ENCODE assay signal across 16 cellular contexts in genomic region chr14:30158299-30158698, GRCh38.
A peak's percentile ranks its signal among the peaks of the same experiment; 100 is the strongest.
DNase-seq lines count a peak whose midpoint lies in the region; ATAC-seq and TF ChIP-seq lines count a peak whose summit lies in the region.
"Had no signal": no experiment of that assay in that cellular context is flagged by ENCODE, and none has a peak within 500 bp of the region (broad histone marks: within the 10 kb centered on the region; RNA-seq: fewer than 3 reads in every experiment).

No MANE protein-coding gene starts in this region.

- H4K91ac ChIP-seq in IMR-90 (ENCODE audit: insufficient read depth, low read depth, low read length): no peak overlapping the region

- H3K36me3 ChIP-seq in IMR-90 (ENCODE audit: control insufficient read depth, insufficient read depth, low read length) (no peaks in the 10 kb centered on the region), osteoblast (ENCODE audit: insufficient read depth, low read length) (no peaks in the 10 kb centered on the region), right lobe of liver (no peaks in the 10 kb centered on the region), mammary epithelial cell (ENCODE audit: insufficient read depth, low read length) (no peaks in the 10 kb centered on the region), vagina (no peaks in the 10 kb centered on the region)
- H3K36me3 ChIP-seq: BE2C had no signal

- POLR2A ChIA-PET in IMR-90 (lab: Charles Lee; ENCODE audit: unreplicated experiment): no interaction called here
- POLR2A ChIA-PET in WTC11 (lab: Charles Lee): interaction anchor here (0.8 kb wide), 1 partner anchor 16 kb away, joined by 4 read pairs; no protein-coding TSS in a partner anchor

- H3K4me1 Mint-ChIP-seq in WTC11: peaks cover 13% of the 10 kb centered on the region
- H3K4me1 Mint-ChIP-seq: CD4-positive, CD25-positive, alpha-beta regulatory T cell; IgD-negative memory B cell had no signal

- BruUV-seq in IMR-90 (replicated peaks; lab: Mats Ljungman, UMichigan) (no TSS peak), mammary epithelial cell (replicated peaks; lab: Mats Ljungman, UMichigan) (no TSS peak)

- dilution Hi-C loops in IMR-90 (cut with HindIII; ENCODE audit: low sequenced_read_pairs, unreplicated experiment): no loop called here
- dilution Hi-C loops in mammary epithelial cell (cut with HindIII; ENCODE audit: low sequenced_read_pairs): loop anchor here (5.0 to 25.0 kb wide), 2 partner anchors 66 to 596 kb away; no protein-coding TSS in a partner anchor

- H4K8ac ChIP-seq in IMR-90 (ENCODE audit: low read depth in 2 of 2, low read length in 2 of 2): no peak overlapping the region

- in situ Hi-C loops in IMR-90 (cut with MboI; ENCODE audit: low sequenced_read_pairs) (no loop called here), mammary epithelial cell (cut with MboI; ENCODE audit: low sequenced_read_pairs in 2 of 2) (no loop called here)

- H3K27me3 ChIP-seq in IMR-90 (ENCODE audit: control insufficient read depth, insufficient read depth, low read length) (no peaks in the 10 kb centered on the region), osteoblast (ENCODE audit: insufficient read depth, low read length) (no peaks in the 10 kb centered on the region), right lobe of liver (no peaks in the 10 kb centered on the region), mammary epithelial cell (ENCODE audit: insufficient read depth, low read length) (peaks cover 3% of the 10 kb centered on the region), vagina (no peaks in the 10 kb centered on the region)

- TF ChIP-seq RAD21 in IMR-90 (IDR thresholded peaks at IDR 0.05; ENCODE audit: low read length): no peak

- H3K4me2 ChIP-seq in IMR-90 (ENCODE audit: low read depth, low read length) (no peak overlapping the region; the same call in 1 of the 2 replicates), osteoblast (ENCODE audit: insufficient read depth, low read length) (no peak overlapping the region), mammary epithelial cell (ENCODE audit: insufficient read depth, low read depth, low read length) (no peak overlapping the region)

- no peaks in the 10 kb centered on the region for H3K9me3 ChIP-seq in IMR-90 (ENCODE audit: control insufficient read depth, insufficient read depth, low read length)
- no peaks in the 10 kb centered on the region for H3K9me3 ChIP-seq in osteoblast (ENCODE audit: low read depth, low read length)
- H3K9me3 ChIP-seq in right lobe of liver: no peaks in the 10 kb centered on the region
- H3K9me3 ChIP-seq in mammary epithelial cell (replicated peaks; ENCODE audit: insufficient read depth, low read length): no peaks in the 10 kb centered on the region
- H3K9me3 ChIP-seq in vagina: no peaks in the 10 kb centered on the region
- H3K9me3 ChIP-seq: BE2C, Caco-2 had no signal

- TF ChIP-seq CTCF in IMR-90 (conservative IDR thresholded peaks at IDR 0.05; ENCODE audit: low read depth, low read length) (no peak), WTC11 (IDR thresholded peaks at IDR 0.05) (no peak), osteoblast (IDR thresholded peaks at IDR 0.05; ENCODE audit: extremely low read depth, low read depth, low read length) (no peak), right lobe of liver (IDR thresholded peaks at IDR 0.05) (no peak), mammary epithelial cell (conservative IDR thresholded peaks at IDR 0.05 in 1 of 2, IDR thresholded peaks at IDR 0.05 in 1 of 2; ENCODE audit: extremely low read depth in 1 of 2, insufficient read depth in 1 of 2, low read depth in 1 of 2, low read length in 2 of 2) (no peak), vagina (IDR thresholded peaks at IDR 0.05) (no peak)

- H2AK9ac ChIP-seq in IMR-90 (replicated peaks; ENCODE audit: low read depth, low read length, poor library complexity): no peak overlapping the region

- no peak overlapping the region for H2AK5ac ChIP-seq in IMR-90 (ENCODE audit: low read depth, low read length)

- H3K23ac ChIP-seq in IMR-90 (ENCODE audit: low read depth, low read length): no peak overlapping the region

- no peaks in the 10 kb centered on the region for H3K36me3 Mint-ChIP-seq in WTC11
- H3K36me3 Mint-ChIP-seq: CD4-positive, CD25-positive, alpha-beta regulatory T cell; IgD-negative memory B cell had no signal

- H3K4me1 ChIP-seq in IMR-90 (ENCODE audit: control insufficient read depth, insufficient read depth, low read length): peaks cover 4% of the 10 kb centered on the region; the same call in 1 of the 2 replicates
- no peaks in the 10 kb centered on the region for H3K4me1 ChIP-seq in osteoblast (ENCODE audit: insufficient read depth, low read length)
- H3K4me1 ChIP-seq in right lobe of liver: no peaks in the 10 kb centered on the region
- no peaks in the 10 kb centered on the region for H3K4me1 ChIP-seq in mammary epithelial cell (ENCODE audit: insufficient read depth, low read length)
- H3K4me1 ChIP-seq in vagina: no peaks in the 10 kb centered on the region
- H3K4me1 ChIP-seq: BE2C, Caco-2 had no signal

- no peaks in the 10 kb centered on the region for H3K79me1 ChIP-seq in IMR-90 (ENCODE audit: low read depth in 1 of 2, low read length in 2 of 2)

- H3K9me3 Mint-ChIP-seq in WTC11: no peaks in the 10 kb centered on the region
- H3K9me3 Mint-ChIP-seq: H9 had no signal

- H3K18ac ChIP-seq in IMR-90 (ENCODE audit: low read depth, low read length): peak overlapping the region; percentile 60

- H3K4ac ChIP-seq in IMR-90 (ENCODE audit: low read depth, low read length): no peak overlapping the region

- H2BK120ac ChIP-seq in IMR-90 (ENCODE audit: low read depth, low read length): no peak overlapping the region

- no peaks in the 10 kb centered on the region for H3K79me2 ChIP-seq in osteoblast (ENCODE audit: insufficient read depth, low read length)
- H3K79me2 ChIP-seq in mammary epithelial cell (ENCODE audit: insufficient read depth, low read length): no peaks in the 10 kb centered on the region

- TF ChIP-seq POLR2A in IMR-90 (IDR thresholded peaks at IDR 0.05; ENCODE audit: low read depth, low read length) (no peak), right lobe of liver (IDR thresholded peaks at IDR 0.05) (no peak), vagina (IDR thresholded peaks at IDR 0.05) (no peak)

- no CpG with 5 or more reads among the region's 5 CpGs for WGBS in IMR-90 (ENCODE audit: extremely low coverage in 2 of 2, insufficient read length in 1 of 2), 2 experiments
- 47% methylated on average over 4 of the region's 5 CpGs for WGBS in right lobe of liver (ENCODE audit: insufficient coverage, low coverage, low lambda C conversion rate, missing lambda C conversion rate)
- WGBS in mammary epithelial cell (ENCODE audit: low coverage, missing lambda C conversion rate): 60% methylated on average over 5 of the region's 5 CpGs

- no peak overlapping the region for H3K14ac ChIP-seq in IMR-90 (replicated peaks; ENCODE audit: low read depth, low read length)

- intact Hi-C loops in IMR-90 (cut with micrococcal nuclease) (no loop called here), right lobe of liver (cut with DNase I) (no loop called here), mammary epithelial cell (cut with micrococcal nuclease) (no loop called here), vagina (cut with DNase I) (no loop called here)

- H2AFZ ChIP-seq in IMR-90 (replicated peaks; ENCODE audit: low read length, poor library complexity) (no peak overlapping the region), osteoblast (ENCODE audit: low read length) (peak overlapping the region; percentile 21), mammary epithelial cell (ENCODE audit: low read depth, low read length) (no peak overlapping the region)
- H2AFZ ChIP-seq: GM23248 had no signal

- no peak overlapping the region for H2BK5ac ChIP-seq in IMR-90 (ENCODE audit: low read depth, low read length, poor library complexity, severe bottlenecking)

- no peak overlapping the region for H3K56ac ChIP-seq in IMR-90 (ENCODE audit: extremely low read depth, insufficient read depth, low read length)

- H3K27ac ChIP-seq in IMR-90 (ENCODE audit: insufficient read depth, low read length) (no peak overlapping the region), osteoblast (ENCODE audit: low read depth, low read length) (no peak overlapping the region), right lobe of liver (no peak overlapping the region), mammary epithelial cell (ENCODE audit: insufficient read depth, low read depth, low read length) (no peak overlapping the region), vagina (no peak overlapping the region)
- H3K27ac ChIP-seq: GM23248 had no signal

- H3K27ac Mint-ChIP-seq in WTC11: no peak overlapping the region
- H3K27ac Mint-ChIP-seq: CD4-positive, CD25-positive, alpha-beta regulatory T cell; H9; IgD-negative memory B cell had no signal

- H3K9ac ChIP-seq in IMR-90 (ENCODE audit: low read depth, low read length): no peak overlapping the region
- no peak overlapping the region for H3K9ac ChIP-seq in mammary epithelial cell (ENCODE audit: insufficient read depth, low read length)
- H3K9ac ChIP-seq: GM23248 had no signal

- no peaks in the 10 kb centered on the region for H4K20me1 ChIP-seq in IMR-90 (ENCODE audit: insufficient read depth, low read length)
- no peaks in the 10 kb centered on the region for H4K20me1 ChIP-seq in osteoblast (ENCODE audit: insufficient read depth, low read length)
- H4K20me1 ChIP-seq in mammary epithelial cell (ENCODE audit: insufficient read depth, low read length): no peaks in the 10 kb centered on the region

- H4K5ac ChIP-seq in IMR-90 (ENCODE audit: low read depth, low read length): peak overlapping the region; percentile 53

- H3K9me1 ChIP-seq in IMR-90 (ENCODE audit: insufficient read depth, low read length): no peaks in the 10 kb centered on the region

- ATAC-seq in IMR-90 (ENCODE audit: low read depth) (no peak; the same call in 1 of the 2 replicates), WTC11 (peak; percentile 60), right lobe of liver (no peak)

- peaks cover 13% of the 10 kb centered on the region for H3K27me3 Mint-ChIP-seq in WTC11 (ENCODE audit: low read depth)
- H3K27me3 Mint-ChIP-seq: CD4-positive, CD25-positive, alpha-beta regulatory T cell; IgD-negative memory B cell had no signal

- no peak overlapping the region for H2BK15ac ChIP-seq in IMR-90 (ENCODE audit: low read depth, low read length)

- H3K4me3 ChIP-seq in IMR-90 (ENCODE audit: insufficient read depth, low read depth, low read length) (no peak overlapping the region), osteoblast (ENCODE audit: insufficient read depth, low read length) (no peak overlapping the region), right lobe of liver (no peak overlapping the region), mammary epithelial cell (replicated peaks in 1 of 3; ENCODE audit: insufficient read depth in 1 of 3, low read depth in 2 of 3, low read length in 3 of 3) (no peak overlapping the region), vagina (no peak overlapping the region)
- H3K4me3 ChIP-seq: GM23248 had no signal

- DNase-seq in IMR-90 (no peak), WTC11 (ENCODE audit: low spot score) (no peak), iPS-NIHi11 (ENCODE audit: low spot score) (peak; percentile 9), osteoblast (ENCODE audit: insufficient read length, low spot score, missing footprints) (no peak), right lobe of liver (no peak), mammary epithelial cell (no peak), vagina (ENCODE audit: extremely low spot score in 2 of 2) (no peak)
- DNase-seq: ACHN; BE2C; C1 segment of cervical spinal cord; Caco-2; CD4-positive, CD25-positive, alpha-beta regulatory T cell; GDM1; GM23248; H9 had no signal

- CTCF ChIA-PET in IMR-90 (lab: Yijun Ruan, JAX): interaction anchor here (0.6 kb wide), 1 partner anchor 860 kb away, joined by 8 read pairs; no protein-coding TSS in a partner anchor
- CTCF ChIA-PET in WTC11 (lab: Charles Lee): interaction anchor here (0.7 to 1.5 kb wide), 3 partner anchors 28 to 112 kb away, joined by 3 to 7 read pairs (median 3); no protein-coding TSS in a partner anchor
- CTCF ChIA-PET in mammary epithelial cell (lab: Charles Lee; ENCODE audit: low non-redundant PET): no interaction called here

- no peak overlapping the region for H2BK20ac ChIP-seq in IMR-90 (ENCODE audit: low read depth, low read length)

- H3K4me3 Mint-ChIP-seq in WTC11: no peak overlapping the region
- H3K4me3 Mint-ChIP-seq: CD4-positive, CD25-positive, alpha-beta regulatory T cell; H9; IgD-negative memory B cell had no signal
